ENCODE assay signal across 8 cellular contexts in the genomic region with DNA sequence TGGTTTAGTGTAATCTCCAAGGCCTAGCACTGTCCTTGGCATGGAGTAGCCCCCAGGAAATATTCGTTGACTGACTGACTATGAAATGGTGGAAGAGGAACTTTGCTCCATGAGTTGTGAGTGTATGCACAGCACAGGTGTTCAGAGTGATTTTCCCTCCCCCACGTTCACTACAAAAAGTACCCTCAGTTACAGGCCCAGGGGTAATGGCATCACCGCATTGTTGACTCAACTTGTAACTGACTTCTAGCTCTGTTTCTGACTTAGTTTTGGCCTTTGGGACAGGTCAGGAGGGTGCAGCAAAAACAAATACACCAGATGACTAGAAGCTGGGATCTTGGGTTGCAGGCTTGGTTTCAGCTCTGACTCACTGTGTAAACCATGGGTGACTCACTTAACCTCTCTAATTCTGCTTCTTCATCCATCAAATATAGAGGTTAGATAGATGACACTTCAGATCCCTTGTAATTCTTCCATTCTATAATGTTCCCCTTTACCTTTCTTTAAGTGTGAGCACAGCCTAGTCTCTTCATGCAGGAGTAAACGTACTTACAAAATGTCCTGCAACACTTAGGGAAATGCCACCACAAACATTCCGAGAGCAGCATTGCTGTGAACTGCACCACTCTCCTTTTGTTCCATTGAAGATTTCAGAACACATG.
DNase-seq lines count a peak whose midpoint lies in the region; ATAC-seq and TF ChIP-seq lines count a peak whose summit lies in the region.

No MANE protein-coding gene starts in this region.

- intact Hi-C loops in left ventricle myocardium inferior (cut with micrococcal nuclease), result no loop called here

- H3K36me3 Mint-ChIP-seq in activated T-cell treated with anti-CD3 and anti-CD28 coated beads, Interleukin-2, amount 50 U/mL, for 72 hours (ENCODE audit: insufficient read depth in 2 of 2), result peaks cover 0 to 6% of the 10 kb centered on the region in 2 donors

- ATAC-seq in activated T-cell treated with anti-CD3 and anti-CD28 coated beads, Interleukin-2, amount 50 U/mL, for 72 hours (replicated peaks in 1 of 2), result peak; percentile 93 to 95
- ATAC-seq in thoracic aorta (ENCODE audit: insufficient number of reproducible peaks, low FRiP score, low read depth), result peak; percentile 79

- H3K27me3 ChIP-seq in thoracic aorta (replicated peaks; ENCODE audit: insufficient read depth) (no peaks in the 10 kb centered on the region), left ventricle myocardium inferior (ENCODE audit: low read depth) (no peaks in the 10 kb centered on the region)

- H3K27me3 Mint-ChIP-seq in activated T-cell treated with anti-CD3 and anti-CD28 coated beads, Interleukin-2, amount 50 U/mL, for 72 hours (ENCODE audit: low read depth), result peaks cover 79% of the 10 kb centered on the region

- H3K36me3 ChIP-seq in thoracic aorta (no peaks in the 10 kb centered on the region), left ventricle myocardium inferior (no peaks in the 10 kb centered on the region)

- peaks cover 0 to 3% of the 10 kb centered on the region in 2 donors for H3K9me3 Mint-ChIP-seq in activated T-cell treated with anti-CD3 and anti-CD28 coated beads, Interleukin-2, amount 50 U/mL, for 72 hours

- H3K4me3 ChIP-seq in GM12865 (ENCODE audit: low read depth, low read length), result no peak overlapping the region
- no peak overlapping the region for H3K4me3 ChIP-seq in thoracic aorta
- H3K4me3 ChIP-seq in left ventricle myocardium inferior, result no peak overlapping the region

- TF ChIP-seq CTCF in GM12865 (IDR thresholded peaks at IDR 0.05; ENCODE audit: insufficient read depth, low read depth, low read length, missing control alignments), result no peak
- TF ChIP-seq CTCF in thoracic aorta (IDR thresholded peaks at IDR 0.05), result no peak
- TF ChIP-seq CTCF in left ventricle myocardium inferior (IDR thresholded peaks at IDR 0.05; ENCODE audit: borderline replicate concordance), result no peak

- H3K4me1 Mint-ChIP-seq in activated T-cell treated with anti-CD3 and anti-CD28 coated beads, Interleukin-2, amount 50 U/mL, for 72 hours (ENCODE audit: low read depth), result peaks cover 34% of the 10 kb centered on the region

- H3K27ac Mint-ChIP-seq in activated T-cell treated with anti-CD3 and anti-CD28 coated beads, Interleukin-2, amount 50 U/mL, for 72 hours, result no peak overlapping the region

- peaks cover 5 to 18% of the 10 kb centered on the region in 2 donors for H3K4me1 ChIP-seq in thoracic aorta (ENCODE audit: control insufficient read depth in 1 of 2, low read depth in 2 of 2)
- no peaks in the 10 kb centered on the region for H3K4me1 ChIP-seq in left ventricle myocardium inferior

- H3K27ac ChIP-seq in thoracic aorta (peak overlapping the region in 1 of 2 donors; percentile 9), left ventricle myocardium inferior (replicated peaks) (no peak overlapping the region)

- DNase-seq in GM12865 (ENCODE audit: low read depth), result peak; percentile 87
- DNase-seq in H4 (ENCODE audit: low spot score), result peak; percentile 74
- peak; percentile 94 for DNase-seq in M059J (ENCODE audit: low read depth)
- peak; percentile 74 to 79 for DNase-seq in activated T-cell treated with anti-CD3 and anti-CD28 coated beads, Interleukin-2, amount 50 U/mL, for 72 hours
- peak; percentile 96 for DNase-seq in kidney tubule cell (ENCODE audit: low spot score)
- peak; percentile 12 for DNase-seq in thoracic aorta (ENCODE audit: low spot score)
- no peak for DNase-seq in effector CD8-positive, alpha-beta T cell (lab: John Stamatoyannopoulos, UW)
- no peak for DNase-seq in left ventricle myocardium inferior

- peak overlapping the region; percentile 27 to 42 for H3K4me3 Mint-ChIP-seq in activated T-cell treated with anti-CD3 and anti-CD28 coated beads, Interleukin-2, amount 50 U/mL, for 72 hours

- no peaks in the 10 kb centered on the region for H3K9me3 ChIP-seq in thoracic aorta
- H3K9me3 ChIP-seq in left ventricle myocardium inferior (replicated peaks), result no peaks in the 10 kb centered on the region

Comparison
In these comparisons a context has a peak if more than half of its experiments do, and no peak if none do; other contexts are left out.
1. DNase-seq: peak in GM12865 (single experiment), H4 (single experiment), M059J (single experiment), activated T-cell treated with anti-CD3 and anti-CD28 coated beads, Interleukin-2, amount 50 U/mL, for 72 hours (2 of 2), kidney tubule cell (single experiment) and thoracic aorta (single experiment); none in effector CD8-positive, alpha-beta T cell (single experiment) and left ventricle myocardium inferior (single experiment).